ENCODE assay signal across 7 cellular contexts in the genomic region with DNA sequence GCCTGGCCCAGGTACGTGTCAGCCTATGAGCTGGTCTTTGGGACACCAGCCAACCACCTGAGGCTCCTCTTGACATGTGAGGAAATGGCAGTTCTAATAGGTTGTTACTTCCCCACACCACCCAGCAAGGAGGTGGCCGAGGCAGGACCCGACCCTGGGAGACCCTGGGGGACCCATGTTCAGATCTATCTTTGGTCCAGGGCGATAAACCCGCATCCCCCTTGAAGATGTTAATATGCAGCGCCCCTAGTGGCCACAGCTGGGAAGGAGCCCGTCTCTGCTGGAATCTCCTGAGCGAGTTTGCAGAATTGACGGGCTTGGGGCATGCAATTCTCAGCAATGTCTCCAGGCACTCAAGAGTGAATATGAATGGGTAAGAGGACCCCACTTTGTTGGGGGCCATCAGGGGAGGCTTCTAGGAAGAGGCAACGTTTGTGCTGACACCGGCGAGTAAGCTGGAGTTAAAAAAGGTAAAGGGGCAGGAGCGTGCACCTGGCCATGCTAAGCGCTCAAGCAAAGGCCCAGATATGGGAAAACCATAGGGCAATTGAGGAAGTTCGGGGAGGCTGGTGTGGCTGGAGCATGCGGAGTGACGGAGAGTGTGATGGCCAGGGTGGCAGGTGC. TPM values are rescaled to one million over a fixed set of nuclear protein-coding genes. Genes with fewer than 3 reads are reported as not detected.
DNase-seq lines count a peak whose midpoint lies in the region; ATAC-seq, FAIRE-seq and TF ChIP-seq lines count a peak whose summit lies in the region.

No MANE protein-coding gene starts in this region.

- H3K4me3 ChIP-seq in breast epithelium = no peak overlapping the region
- H3K4me3 ChIP-seq in kidney (ENCODE audit: low read length in 2 of 2) = no peak overlapping the region

- POLR2A ChIA-PET in activated B cell treated with CpG ODN at 0.5 μM for 24 hours (lab: Charles Lee) = interaction anchor here (1.2 to 3.1 kb wide), 5 partner anchors 11 to 257 kb away, joined by 3 to 13 read pairs (median 4); a partner anchor contains a TSS

- no peaks in the 10 kb centered on the region for H3K9me3 Mint-ChIP-seq in activated B cell treated with CpG ODN at 0.5 μM for 24 hours

- H3K9ac ChIP-seq in kidney (ENCODE audit: low read length in 2 of 2) = no peak overlapping the region

- H3K36me3 ChIP-seq in breast epithelium (no peaks in the 10 kb centered on the region), kidney (ENCODE audit: control insufficient read depth in 1 of 2, insufficient read depth in 2 of 2, low read length in 2 of 2) (no peaks in the 10 kb centered on the region)

- peaks cover 2% of the 10 kb centered on the region for H3K27me3 Mint-ChIP-seq in activated B cell treated with CpG ODN at 0.5 μM for 24 hours

- no peaks in the 10 kb centered on the region for H3K36me3 Mint-ChIP-seq in activated B cell treated with CpG ODN at 0.5 μM for 24 hours (ENCODE audit: low read depth)

- H3K9me3 ChIP-seq in breast epithelium (no peaks in the 10 kb centered on the region), kidney (ENCODE audit: control insufficient read depth in 1 of 2, low read length in 2 of 2) (no peaks in the 10 kb centered on the region)

- H3K27ac Mint-ChIP-seq in activated B cell treated with CpG ODN at 0.5 μM for 24 hours = peak overlapping the region; percentile 14

- peak; percentile 63 for ATAC-seq in activated B cell treated with CpG ODN at 0.5 μM for 24 hours (ENCODE audit: low read depth)
- no peak for ATAC-seq in HG02870 (IDR thresholded peaks at IDR 0.05; ENCODE audit: unreplicated experiment)

- peak overlapping the region; percentile 44 for H3K4me3 Mint-ChIP-seq in activated B cell treated with CpG ODN at 0.5 μM for 24 hours

- intact Hi-C loops in activated B cell treated with CpG ODN at 0.5 μM for 24 hours (cut with micrococcal nuclease) = loop anchor here (1.0 kb wide), 1 partner anchor 165 kb away; a partner anchor contains a TSS
- intact Hi-C loops in breast epithelium (cut with DNase I; ENCODE audit: low total_unique reads) = no loop called here
- intact Hi-C loops in kidney (cut with DNase I) = no loop called here

- H3K4me1 ChIP-seq in breast epithelium (no peaks in the 10 kb centered on the region), kidney (ENCODE audit: control insufficient read depth in 1 of 2, insufficient read depth in 1 of 2, low read depth in 1 of 2, low read length in 2 of 2) (no peaks in the 10 kb centered on the region)

- peak; percentile 15 for DNase-seq in NCI-H1105 (lab: John Stamatoyannopoulos, UW)
- DNase-seq in activated B cell treated with CpG ODN at 0.5 μM for 24 hours = peak; percentile 73
- DNase-seq in breast epithelium (ENCODE audit: low spot score in 2 of 2) = peak; percentile 58 to 73
- DNase-seq in kidney = peak; percentile 88
- DNase-seq in stimulated activated CD4-positive, alpha-beta T cell treated with anti-CD3 and anti-CD28 coated beads, Interleukin-2, amount 100 ng/mL, for 48 hours = peak; percentile 84 to 88

- peaks cover 48% of the 10 kb centered on the region for H3K4me1 Mint-ChIP-seq in activated B cell treated with CpG ODN at 0.5 μM for 24 hours

- no peak overlapping the region for H3K27ac ChIP-seq in breast epithelium
- H3K27ac ChIP-seq in kidney (ENCODE audit: low read depth in 2 of 2, low read length in 2 of 2) = no peak overlapping the region

- TF ChIP-seq POLR2A in breast epithelium (IDR thresholded peaks at IDR 0.05) = no peak

- H3K27me3 ChIP-seq in breast epithelium = peaks cover 0 to 12% of the 10 kb centered on the region in 2 donors

- TF ChIP-seq CTCF in GM12874 (IDR thresholded peaks at IDR 0.05; ENCODE audit: insufficient read depth, low read depth, low read length) (peak; percentile 89), activated B cell treated with CpG ODN at 0.5 μM for 24 hours (IDR thresholded peaks at IDR 0.05) (no peak), breast epithelium (IDR thresholded peaks at IDR 0.05) (peak; percentile 74 to 77 (median 75)), kidney (IDR thresholded peaks at IDR 0.05; ENCODE audit: borderline replicate concordance, extremely low read depth, insufficient read depth) (peak; percentile 79)

- CTCF ChIA-PET in activated B cell treated with CpG ODN at 0.5 μM for 24 hours (lab: Charles Lee) = interaction anchor here (0.6 to 7.7 kb wide), 19 partner anchors 9 to 868 kb away, joined by 3 to 44 read pairs (median 4); a partner anchor contains a TSS

- no peak for FAIRE-seq in kidney (lab: Jason Lieb, UNC)

RNA-seq across cellular contexts. Expression of a gene that starts 1.5 kb away (rescaled TPM):
- total RNA-seq in activated B cell treated with CpG ODN at 0.5 μM for 24 hours (57.4 and 63.8 TPM in 2 replicates), breast epithelium (10 to 100 TPM in 2 of 3 donors, 1 to 10 TPM in 1; 8.5 to 31.0 (median 11.3) TPM), kidney (35.8 TPM)
- polyA plus RNA-seq in kidney (ENCODE audit: insufficient read depth, low read depth, low replicate concordance) = 1.7 TPM

RNA-seq across cellular contexts. Expression of a gene that starts 31.8 kb away (rescaled TPM):
- total RNA-seq in activated B cell treated with CpG ODN at 0.5 μM for 24 hours = 0.17 and 0.33 TPM in 2 replicates
- 10 to 100 TPM; 23.4 to 68.2 (median 48.2) TPM for total RNA-seq in breast epithelium
- total RNA-seq in kidney = 48.8 TPM
- 8.9 TPM for polyA plus RNA-seq in kidney (ENCODE audit: insufficient read depth, low read depth, low replicate concordance)

RNA-seq across cellular contexts. Expression of a gene that starts 51.7 kb away (rescaled TPM):
- not detected in 2 replicates for total RNA-seq in activated B cell treated with CpG ODN at 0.5 μM for 24 hours
- not detected for total RNA-seq in breast epithelium
- not detected for total RNA-seq in kidney
- polyA plus RNA-seq in kidney (ENCODE audit: insufficient read depth, low read depth, low replicate concordance) = not detected

Comparison
In these comparisons a context has a peak if more than half of its experiments do, and no peak if none do; other contexts are left out.
1. DNase-seq: peak in every context shown above with its lines; median percentile 88 in kidney; 86 in stimulated activated CD4-positive, alpha-beta T cell treated with anti-CD3 and anti-CD28 coated beads, Interleukin-2, amount 100 ng/mL, for 48 hours; 73 in activated B cell treated with CpG ODN at 0.5 μM for 24 hours; 66 in breast epithelium; 15 in NCI-H1105.
2. RNA of a gene that starts 31.8 kb away (total RNA-seq): 48.8 TPM in kidney (single experiment) and 23.4 to 68.2 TPM in breast epithelium; 0.17 to 0.33 TPM in activated B cell treated with CpG ODN at 0.5 μM for 24 hours; every median in the first group is over 10 times any median in the second.